ENCODE assay signal across 8 cellular contexts in genomic region chr4:48578132-48578964, GRCh38.
DNase-seq lines count a peak whose midpoint lies in the region; ATAC-seq, FAIRE-seq and TF ChIP-seq lines count a peak whose summit lies in the region.

No MANE protein-coding gene starts in this region.

- peak; percentile 6 to 7 for DNase-seq in activated CD8-positive, alpha-beta memory T cell treated with anti-CD3 and anti-CD28 coated beads for 1 hour (ENCODE audit: extremely low read depth in 1 of 2, low read depth in 1 of 2)
- no peak for DNase-seq in activated CD8-positive, alpha-beta memory T cell treated with anti-CD3 and anti-CD28 coated beads for 24 hours
- DNase-seq in NCI-H1105 (lab: John Stamatoyannopoulos, UW) (peak; percentile 30), T-cell (peak in 30 of 34 experiments; percentile 4 to 56 (median 30)), MCF 10A (ENCODE audit: unreplicated experiment) (peak; percentile 80)
- peak; percentile 12 to 24 (median 20) for DNase-seq in stimulated activated CD4-positive, alpha-beta T cell treated with anti-CD3 and anti-CD28 coated beads, Interleukin-1b, Interleukin-23, amount 100 ng/mL, for 24 hours (ENCODE audit: low read depth in 4 of 4, low spot score in 1 of 4)

- BruUV-seq in MCF 10A (replicated peaks; lab: Mats Ljungman, UMichigan) = no TSS peak

- H3K27me3 Mint-ChIP-seq in T-cell (no peaks in the 10 kb centered on the region), MCF 10A (ENCODE audit: insufficient read depth, unreplicated experiment) (no peaks in the 10 kb centered on the region)

- ATAC-seq in HG02588 (IDR thresholded peaks at IDR 0.05; ENCODE audit: unreplicated experiment) = peak; percentile 70
- peak; percentile 81 to 93 (median 88) for ATAC-seq in T-cell (replicated peaks in 1 of 4)

- intact Hi-C loops in MCF 10A (cut with micrococcal nuclease) = loop anchor here (1.0 to 5.0 kb wide), 5 partner anchors 103 to 385 kb away; partner anchors contain the start of genes FRYL, OCIAD1 and OCIAD2

- H3K36me3 Mint-ChIP-seq in T-cell (peaks cover 26% of the 10 kb centered on the region), MCF 10A (ENCODE audit: insufficient read depth, unreplicated experiment) (peaks cover 49% of the 10 kb centered on the region)

- POLR2A ChIA-PET in T-cell (lab: Charles Lee) = interaction anchor here in 1 of 2 donors (0.6 to 0.9 kb wide), 4 partner anchors 14 to 383 kb away, joined by 3 to 5 read pairs (median 3); no protein-coding TSS in a partner anchor
- POLR2A ChIA-PET in MCF 10A (lab: Yijun Ruan, JAX) = interaction anchor here (0.5 to 3.8 kb wide), 9 partner anchors 101 to 335 kb away, joined by 3 to 48 read pairs (median 4); partner anchors contain the start of gene FRYL

- H3K27ac Mint-ChIP-seq in T-cell (peak overlapping the region; percentile 34 to 85), MCF 10A (ENCODE audit: low read depth, unreplicated experiment) (peak overlapping the region; percentile 70)

- H3K9me3 Mint-ChIP-seq in T-cell (no peaks in the 10 kb centered on the region), MCF 10A (ENCODE audit: unreplicated experiment) (no peaks in the 10 kb centered on the region)

- CTCF ChIA-PET in T-cell (lab: Charles Lee) (interaction anchor here (0.5 to 3.5 kb wide), 22 partner anchors 8 to 386 kb away, joined by 3 to 58 read pairs (median 4); partner anchors contain the start of genes FRYL (in 1 of the 2) and OCIAD2 (in 1 of the 2)), MCF 10A (lab: Yijun Ruan, JAX) (interaction anchor here (0.5 to 3.1 kb wide), 36 partner anchors 10 to 392 kb away, joined by 3 to 21 read pairs (median 4); no protein-coding TSS in a partner anchor)

- TF ChIP-seq CTCF in MCF 10A (IDR thresholded peaks at IDR 0.05; ENCODE audit: unreplicated experiment) = peak; percentile 78

- FAIRE-seq in islet of Langerhans (lab: Jason Lieb, UNC) = peak; percentile 99

- H3K4me1 Mint-ChIP-seq in T-cell (peaks cover 0 to 2% (median 0%) of the 10 kb centered on the region in 3 donors), MCF 10A (ENCODE audit: insufficient read depth, unreplicated experiment) (no peaks in the 10 kb centered on the region)

- no peak overlapping the region for H3K4me3 Mint-ChIP-seq in T-cell
- no peak overlapping the region for H3K4me3 Mint-ChIP-seq in MCF 10A (ENCODE audit: unreplicated experiment)
